Comparison of ENCODE assay signal across 1 cellular context in genomic region chr9:113483676-113484257, GRCh38.
TF ChIP-seq lines count a peak whose summit lies in the region.

No MANE protein-coding gene starts in this region.

TF ChIP-seq in HepG2, 621 proteins besides CTCF, POLR2A, EP300 and RAD21:
- TF ChIP-seq NR2C2 (CRISPR knock-in tag; IDR thresholded peaks at IDR 0.05; ENCODE audit: borderline replicate concordance) (no peak), ZUFSP (CRISPR knock-in tag; IDR thresholded peaks at IDR 0.05; ENCODE audit: borderline replicate concordance) (no peak), GATA4 (IDR thresholded peaks at IDR 0.05; ENCODE audit: borderline replicate concordance, low read depth) (no peak), DZIP1 (CRISPR knock-in tag; IDR thresholded peaks at IDR 0.05) (no peak), ATAD3A (CRISPR knock-in tag; IDR thresholded peaks at IDR 0.05) (no peak)
TF ChIP-seq in HepG2: peak in this region for 0.
